Comparison of ENCODE assay signal across 1 cellular context in genomic region chr6:49849121-49849907, GRCh38.
TF ChIP-seq lines count a peak whose summit lies in the region.

No MANE protein-coding gene starts in this region.

TF ChIP-seq in WTC11, 78 proteins besides CTCF, POLR2A, EP300 and RAD21 (continued from another document):
- TF ChIP-seq, protein P1, sequence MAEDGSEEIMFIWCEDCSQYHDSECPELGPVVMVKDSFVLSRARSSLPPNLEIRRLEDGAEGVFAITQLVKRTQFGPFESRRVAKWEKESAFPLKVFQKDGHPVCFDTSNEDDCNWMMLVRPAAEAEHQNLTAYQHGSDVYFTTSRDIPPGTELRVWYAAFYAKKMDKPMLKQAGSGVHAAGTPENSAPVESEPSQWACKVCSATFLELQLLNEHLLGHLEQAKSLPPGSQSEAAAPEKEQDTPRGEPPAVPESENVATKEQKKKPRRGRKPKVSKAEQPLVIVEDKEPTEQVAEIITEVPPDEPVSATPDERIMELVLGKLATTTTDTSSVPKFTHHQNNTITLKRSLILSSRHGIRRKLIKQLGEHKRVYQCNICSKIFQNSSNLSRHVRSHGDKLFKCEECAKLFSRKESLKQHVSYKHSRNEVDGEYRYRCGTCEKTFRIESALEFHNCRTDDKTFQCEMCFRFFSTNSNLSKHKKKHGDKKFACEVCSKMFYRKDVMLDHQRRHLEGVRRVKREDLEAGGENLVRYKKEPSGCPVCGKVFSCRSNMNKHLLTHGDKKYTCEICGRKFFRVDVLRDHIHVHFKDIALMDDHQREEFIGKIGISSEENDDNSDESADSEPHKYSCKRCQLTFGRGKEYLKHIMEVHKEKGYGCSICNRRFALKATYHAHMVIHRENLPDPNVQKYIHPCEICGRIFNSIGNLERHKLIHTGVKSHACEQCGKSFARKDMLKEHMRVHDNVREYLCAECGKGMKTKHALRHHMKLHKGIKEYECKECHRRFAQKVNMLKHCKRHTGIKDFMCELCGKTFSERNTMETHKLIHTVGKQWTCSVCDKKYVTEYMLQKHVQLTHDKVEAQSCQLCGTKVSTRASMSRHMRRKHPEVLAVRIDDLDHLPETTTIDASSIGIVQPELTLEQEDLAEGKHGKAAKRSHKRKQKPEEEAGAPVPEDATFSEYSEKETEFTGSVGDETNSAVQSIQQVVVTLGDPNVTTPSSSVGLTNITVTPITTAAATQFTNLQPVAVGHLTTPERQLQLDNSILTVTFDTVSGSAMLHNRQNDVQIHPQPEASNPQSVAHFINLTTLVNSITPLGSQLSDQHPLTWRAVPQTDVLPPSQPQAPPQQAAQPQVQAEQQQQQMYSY (CRISPR knock-in tag; IDR thresholded peaks at IDR 0.05) = no peak
- TF ChIP-seq, protein P2, sequence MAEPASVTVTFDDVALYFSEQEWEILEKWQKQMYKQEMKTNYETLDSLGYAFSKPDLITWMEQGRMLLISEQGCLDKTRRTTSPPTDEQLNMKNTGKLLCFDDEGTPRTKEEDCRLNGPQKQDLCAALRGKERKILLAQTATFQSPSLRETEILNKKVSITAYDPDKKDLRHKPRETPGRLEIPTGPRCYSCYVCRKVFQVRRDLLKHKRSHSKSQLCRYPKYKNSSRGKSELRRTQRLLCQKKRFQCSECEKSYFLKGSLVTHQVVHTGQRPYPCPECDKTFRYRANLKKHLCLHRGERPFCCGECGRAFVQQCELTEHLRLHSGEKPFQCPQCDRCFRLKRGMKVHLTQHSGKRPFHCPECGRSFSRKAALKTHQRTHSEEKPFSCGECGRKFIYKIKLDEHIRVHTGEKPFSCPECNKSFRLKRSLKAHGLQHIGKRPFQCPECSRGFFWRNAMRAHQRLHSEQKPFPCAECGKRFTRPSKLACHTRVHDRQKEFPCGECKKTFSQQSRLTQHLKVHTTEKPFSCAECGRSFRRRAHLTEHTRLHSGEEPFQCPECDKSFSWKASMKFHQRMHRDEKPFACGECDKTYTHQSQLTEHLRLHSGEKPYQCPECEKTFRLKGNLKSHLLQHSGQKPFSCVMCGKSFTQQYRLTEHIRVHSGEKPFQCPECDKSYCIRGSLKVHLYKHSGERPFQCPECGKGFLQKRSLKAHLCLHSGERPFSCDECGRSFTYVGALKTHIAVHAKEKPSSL (CRISPR knock-in tag; conservative IDR thresholded peaks at IDR 0.05) = no peak
